ENCODE assay signal across 1 cellular context in the genomic region with DNA sequence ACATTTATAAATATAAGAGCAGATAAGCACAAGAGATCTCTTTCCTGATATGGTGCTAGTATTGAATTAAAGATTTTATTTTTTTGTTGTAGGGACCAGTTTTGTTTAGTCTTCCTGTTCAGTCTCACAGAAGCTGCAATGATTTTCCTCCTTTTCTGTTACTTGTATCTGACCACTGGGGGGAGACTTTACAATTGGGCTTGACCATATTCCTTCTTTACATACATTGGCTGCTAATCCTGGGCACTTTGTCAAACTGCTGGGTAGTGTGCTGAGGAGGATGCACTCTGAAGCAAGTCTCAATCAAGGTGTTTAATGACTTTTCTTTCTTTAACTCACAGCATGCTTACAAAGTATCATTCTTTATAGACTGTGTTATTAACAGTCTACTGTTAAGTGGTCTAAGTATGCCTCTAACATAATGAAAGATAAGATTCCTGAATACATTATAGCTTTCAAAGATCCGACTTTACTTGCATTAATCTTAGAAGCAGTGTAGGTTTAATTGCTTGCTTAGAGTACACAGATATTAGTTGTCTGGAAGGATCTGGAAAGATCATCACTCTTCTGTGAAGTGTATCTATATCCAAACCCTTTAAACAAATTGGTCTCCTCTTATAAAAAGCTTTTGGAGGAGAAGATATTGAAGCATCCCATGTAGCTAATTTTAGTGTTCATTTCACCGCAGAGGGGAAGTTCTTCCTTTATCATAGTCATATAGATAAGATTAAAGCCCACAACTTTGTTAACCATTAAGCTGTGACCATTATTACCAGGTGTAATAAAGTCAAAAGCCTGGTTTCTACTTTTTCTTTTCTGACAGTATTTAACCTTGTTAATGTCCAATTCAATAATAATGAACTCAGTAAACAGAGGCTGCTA.
TF ChIP-seq lines count a peak whose summit lies in the region.

No MANE protein-coding gene starts in this region.

TF ChIP-seq in GM12878, 131 proteins besides CTCF, POLR2A, EP300 and RAD21 (continued from another document):
- TF ChIP-seq, protein P1, sequence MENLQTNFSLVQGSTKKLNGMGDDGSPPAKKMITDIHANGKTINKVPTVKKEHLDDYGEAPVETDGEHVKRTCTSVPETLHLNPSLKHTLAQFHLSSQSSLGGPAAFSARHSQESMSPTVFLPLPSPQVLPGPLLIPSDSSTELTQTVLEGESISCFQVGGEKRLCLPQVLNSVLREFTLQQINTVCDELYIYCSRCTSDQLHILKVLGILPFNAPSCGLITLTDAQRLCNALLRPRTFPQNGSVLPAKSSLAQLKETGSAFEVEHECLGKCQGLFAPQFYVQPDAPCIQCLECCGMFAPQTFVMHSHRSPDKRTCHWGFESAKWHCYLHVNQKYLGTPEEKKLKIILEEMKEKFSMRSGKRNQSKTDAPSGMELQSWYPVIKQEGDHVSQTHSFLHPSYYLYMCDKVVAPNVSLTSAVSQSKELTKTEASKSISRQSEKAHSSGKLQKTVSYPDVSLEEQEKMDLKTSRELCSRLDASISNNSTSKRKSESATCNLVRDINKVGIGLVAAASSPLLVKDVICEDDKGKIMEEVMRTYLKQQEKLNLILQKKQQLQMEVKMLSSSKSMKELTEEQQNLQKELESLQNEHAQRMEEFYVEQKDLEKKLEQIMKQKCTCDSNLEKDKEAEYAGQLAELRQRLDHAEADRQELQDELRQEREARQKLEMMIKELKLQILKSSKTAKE (IDR thresholded peaks at IDR 0.05; ENCODE audit: low read depth, poor library complexity, severe bottlenecking) = peak; percentile 53
- no peak for TF ChIP-seq ZNF217 (IDR thresholded peaks at IDR 0.05)
- peak; percentile 49; the same call in 1 of the 2 replicates for TF ChIP-seq NFIC (IDR thresholded peaks at IDR 0.05; ENCODE audit: low read depth, low read length)
- TF ChIP-seq EED (IDR thresholded peaks at IDR 0.05; ENCODE audit: low read depth) = peak; percentile 28; the same call in 1 of the 2 replicates
- TF ChIP-seq, protein P2, sequence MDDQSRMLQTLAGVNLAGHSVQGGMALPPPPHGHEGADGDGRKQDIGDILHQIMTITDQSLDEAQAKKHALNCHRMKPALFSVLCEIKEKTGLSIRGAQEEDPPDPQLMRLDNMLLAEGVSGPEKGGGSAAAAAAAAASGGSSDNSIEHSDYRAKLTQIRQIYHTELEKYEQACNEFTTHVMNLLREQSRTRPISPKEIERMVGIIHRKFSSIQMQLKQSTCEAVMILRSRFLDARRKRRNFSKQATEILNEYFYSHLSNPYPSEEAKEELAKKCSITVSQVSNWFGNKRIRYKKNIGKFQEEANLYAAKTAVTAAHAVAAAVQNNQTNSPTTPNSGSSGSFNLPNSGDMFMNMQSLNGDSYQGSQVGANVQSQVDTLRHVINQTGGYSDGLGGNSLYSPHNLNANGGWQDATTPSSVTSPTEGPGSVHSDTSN (IDR thresholded peaks at IDR 0.05; ENCODE audit: insufficient replicate concordance, low read depth, low read length) = no peak
- TF ChIP-seq, protein P3, sequence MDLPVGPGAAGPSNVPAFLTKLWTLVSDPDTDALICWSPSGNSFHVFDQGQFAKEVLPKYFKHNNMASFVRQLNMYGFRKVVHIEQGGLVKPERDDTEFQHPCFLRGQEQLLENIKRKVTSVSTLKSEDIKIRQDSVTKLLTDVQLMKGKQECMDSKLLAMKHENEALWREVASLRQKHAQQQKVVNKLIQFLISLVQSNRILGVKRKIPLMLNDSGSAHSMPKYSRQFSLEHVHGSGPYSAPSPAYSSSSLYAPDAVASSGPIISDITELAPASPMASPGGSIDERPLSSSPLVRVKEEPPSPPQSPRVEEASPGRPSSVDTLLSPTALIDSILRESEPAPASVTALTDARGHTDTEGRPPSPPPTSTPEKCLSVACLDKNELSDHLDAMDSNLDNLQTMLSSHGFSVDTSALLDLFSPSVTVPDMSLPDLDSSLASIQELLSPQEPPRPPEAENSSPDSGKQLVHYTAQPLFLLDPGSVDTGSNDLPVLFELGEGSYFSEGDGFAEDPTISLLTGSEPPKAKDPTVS (IDR thresholded peaks at IDR 0.05; ENCODE audit: low read depth, low read length) = 0 out of 2 replicates have a peak, but pooled peaks have one; percentile 63
- TF ChIP-seq IRF4 (IDR thresholded peaks at IDR 0.05; ENCODE audit: low read depth, low read length) = no peak
- TF ChIP-seq ZSCAN29 (IDR thresholded peaks at IDR 0.05) = no peak
- TF ChIP-seq NR2C2 (IDR thresholded peaks at IDR 0.05; ENCODE audit: borderline replicate concordance, control insufficient read depth, insufficient read length, low read depth) = no peak
- TF ChIP-seq POLR2AphosphoS2 (IDR thresholded peaks at IDR 0.05; ENCODE audit: low read depth, low read length) = no peak
- no peak for TF ChIP-seq EZH2 (IDR thresholded peaks at IDR 0.05; ENCODE audit: borderline replicate concordance, control insufficient read depth, low read depth, low read length)
- TF ChIP-seq SMARCA5 (IDR thresholded peaks at IDR 0.05) = 0 out of 2 replicates have a peak, but pooled peaks have one; percentile 64
- TF ChIP-seq, protein P4, sequence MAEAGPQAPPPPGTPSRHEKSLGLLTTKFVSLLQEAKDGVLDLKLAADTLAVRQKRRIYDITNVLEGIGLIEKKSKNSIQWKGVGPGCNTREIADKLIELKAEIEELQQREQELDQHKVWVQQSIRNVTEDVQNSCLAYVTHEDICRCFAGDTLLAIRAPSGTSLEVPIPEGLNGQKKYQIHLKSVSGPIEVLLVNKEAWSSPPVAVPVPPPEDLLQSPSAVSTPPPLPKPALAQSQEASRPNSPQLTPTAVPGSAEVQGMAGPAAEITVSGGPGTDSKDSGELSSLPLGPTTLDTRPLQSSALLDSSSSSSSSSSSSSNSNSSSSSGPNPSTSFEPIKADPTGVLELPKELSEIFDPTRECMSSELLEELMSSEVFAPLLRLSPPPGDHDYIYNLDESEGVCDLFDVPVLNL (IDR thresholded peaks at IDR 0.05; ENCODE audit: low read depth, low read length) = no peak
- no peak for TF ChIP-seq TCF12 (IDR thresholded peaks at IDR 0.05; ENCODE audit: low read depth, low read length)
- TF ChIP-seq MEF2A (IDR thresholded peaks at IDR 0.05; ENCODE audit: insufficient read depth, low read depth, low read length) = 0 out of 2 replicates have a peak, but pooled peaks have one; percentile 33
- TF ChIP-seq, protein P5, sequence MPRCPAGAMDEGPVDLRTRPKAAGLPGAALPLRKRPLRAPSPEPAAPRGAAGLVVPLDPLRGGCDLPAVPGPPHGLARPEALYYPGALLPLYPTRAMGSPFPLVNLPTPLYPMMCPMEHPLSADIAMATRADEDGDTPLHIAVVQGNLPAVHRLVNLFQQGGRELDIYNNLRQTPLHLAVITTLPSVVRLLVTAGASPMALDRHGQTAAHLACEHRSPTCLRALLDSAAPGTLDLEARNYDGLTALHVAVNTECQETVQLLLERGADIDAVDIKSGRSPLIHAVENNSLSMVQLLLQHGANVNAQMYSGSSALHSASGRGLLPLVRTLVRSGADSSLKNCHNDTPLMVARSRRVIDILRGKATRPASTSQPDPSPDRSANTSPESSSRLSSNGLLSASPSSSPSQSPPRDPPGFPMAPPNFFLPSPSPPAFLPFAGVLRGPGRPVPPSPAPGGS (IDR thresholded peaks at IDR 0.05; ENCODE audit: borderline replicate concordance, insufficient read depth, low read depth, low read length, poor library complexity, severe bottlenecking) = no peak
- TF ChIP-seq, protein P6, sequence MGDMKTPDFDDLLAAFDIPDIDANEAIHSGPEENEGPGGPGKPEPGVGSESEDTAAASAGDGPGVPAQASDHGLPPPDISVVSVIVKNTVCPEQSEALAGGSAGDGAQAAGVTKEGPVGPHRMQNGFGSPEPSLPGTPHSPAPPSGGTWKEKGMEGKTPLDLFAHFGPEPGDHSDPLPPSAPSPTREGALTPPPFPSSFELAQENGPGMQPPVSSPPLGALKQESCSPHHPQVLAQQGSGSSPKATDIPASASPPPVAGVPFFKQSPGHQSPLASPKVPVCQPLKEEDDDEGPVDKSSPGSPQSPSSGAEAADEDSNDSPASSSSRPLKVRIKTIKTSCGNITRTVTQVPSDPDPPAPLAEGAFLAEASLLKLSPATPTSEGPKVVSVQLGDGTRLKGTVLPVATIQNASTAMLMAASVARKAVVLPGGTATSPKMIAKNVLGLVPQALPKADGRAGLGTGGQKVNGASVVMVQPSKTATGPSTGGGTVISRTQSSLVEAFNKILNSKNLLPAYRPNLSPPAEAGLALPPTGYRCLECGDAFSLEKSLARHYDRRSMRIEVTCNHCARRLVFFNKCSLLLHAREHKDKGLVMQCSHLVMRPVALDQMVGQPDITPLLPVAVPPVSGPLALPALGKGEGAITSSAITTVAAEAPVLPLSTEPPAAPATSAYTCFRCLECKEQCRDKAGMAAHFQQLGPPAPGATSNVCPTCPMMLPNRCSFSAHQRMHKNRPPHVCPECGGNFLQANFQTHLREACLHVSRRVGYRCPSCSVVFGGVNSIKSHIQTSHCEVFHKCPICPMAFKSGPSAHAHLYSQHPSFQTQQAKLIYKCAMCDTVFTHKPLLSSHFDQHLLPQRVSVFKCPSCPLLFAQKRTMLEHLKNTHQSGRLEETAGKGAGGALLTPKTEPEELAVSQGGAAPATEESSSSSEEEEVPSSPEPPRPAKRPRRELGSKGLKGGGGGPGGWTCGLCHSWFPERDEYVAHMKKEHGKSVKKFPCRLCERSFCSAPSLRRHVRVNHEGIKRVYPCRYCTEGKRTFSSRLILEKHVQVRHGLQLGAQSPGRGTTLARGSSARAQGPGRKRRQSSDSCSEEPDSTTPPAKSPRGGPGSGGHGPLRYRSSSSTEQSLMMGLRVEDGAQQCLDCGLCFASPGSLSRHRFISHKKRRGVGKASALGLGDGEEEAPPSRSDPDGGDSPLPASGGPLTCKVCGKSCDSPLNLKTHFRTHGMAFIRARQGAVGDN (IDR thresholded peaks at IDR 0.05) = no peak
- TF ChIP-seq SMAD5 (IDR thresholded peaks at IDR 0.05; ENCODE audit: low read depth) = no peak
- peak; percentile 81 for TF ChIP-seq MEF2B (IDR thresholded peaks at IDR 0.05; ENCODE audit: partially characterized antibody, poor library complexity, severe bottlenecking)
- peak in 1 of 2 experiments; percentile 42; a peak in 1 of 4 replicates for TF ChIP-seq IKZF2 (IDR thresholded peaks at IDR 0.05)
- TF ChIP-seq, protein P7, sequence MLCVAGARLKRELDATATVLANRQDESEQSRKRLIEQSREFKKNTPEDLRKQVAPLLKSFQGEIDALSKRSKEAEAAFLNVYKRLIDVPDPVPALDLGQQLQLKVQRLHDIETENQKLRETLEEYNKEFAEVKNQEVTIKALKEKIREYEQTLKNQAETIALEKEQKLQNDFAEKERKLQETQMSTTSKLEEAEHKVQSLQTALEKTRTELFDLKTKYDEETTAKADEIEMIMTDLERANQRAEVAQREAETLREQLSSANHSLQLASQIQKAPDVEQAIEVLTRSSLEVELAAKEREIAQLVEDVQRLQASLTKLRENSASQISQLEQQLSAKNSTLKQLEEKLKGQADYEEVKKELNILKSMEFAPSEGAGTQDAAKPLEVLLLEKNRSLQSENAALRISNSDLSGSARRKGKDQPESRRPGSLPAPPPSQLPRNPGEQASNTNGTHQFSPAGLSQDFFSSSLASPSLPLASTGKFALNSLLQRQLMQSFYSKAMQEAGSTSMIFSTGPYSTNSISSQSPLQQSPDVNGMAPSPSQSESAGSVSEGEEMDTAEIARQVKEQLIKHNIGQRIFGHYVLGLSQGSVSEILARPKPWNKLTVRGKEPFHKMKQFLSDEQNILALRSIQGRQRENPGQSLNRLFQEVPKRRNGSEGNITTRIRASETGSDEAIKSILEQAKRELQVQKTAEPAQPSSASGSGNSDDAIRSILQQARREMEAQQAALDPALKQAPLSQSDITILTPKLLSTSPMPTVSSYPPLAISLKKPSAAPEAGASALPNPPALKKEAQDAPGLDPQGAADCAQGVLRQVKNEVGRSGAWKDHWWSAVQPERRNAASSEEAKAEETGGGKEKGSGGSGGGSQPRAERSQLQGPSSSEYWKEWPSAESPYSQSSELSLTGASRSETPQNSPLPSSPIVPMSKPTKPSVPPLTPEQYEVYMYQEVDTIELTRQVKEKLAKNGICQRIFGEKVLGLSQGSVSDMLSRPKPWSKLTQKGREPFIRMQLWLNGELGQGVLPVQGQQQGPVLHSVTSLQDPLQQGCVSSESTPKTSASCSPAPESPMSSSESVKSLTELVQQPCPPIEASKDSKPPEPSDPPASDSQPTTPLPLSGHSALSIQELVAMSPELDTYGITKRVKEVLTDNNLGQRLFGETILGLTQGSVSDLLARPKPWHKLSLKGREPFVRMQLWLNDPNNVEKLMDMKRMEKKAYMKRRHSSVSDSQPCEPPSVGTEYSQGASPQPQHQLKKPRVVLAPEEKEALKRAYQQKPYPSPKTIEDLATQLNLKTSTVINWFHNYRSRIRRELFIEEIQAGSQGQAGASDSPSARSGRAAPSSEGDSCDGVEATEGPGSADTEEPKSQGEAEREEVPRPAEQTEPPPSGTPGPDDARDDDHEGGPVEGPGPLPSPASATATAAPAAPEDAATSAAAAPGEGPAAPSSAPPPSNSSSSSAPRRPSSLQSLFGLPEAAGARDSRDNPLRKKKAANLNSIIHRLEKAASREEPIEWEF (IDR thresholded peaks at IDR 0.05; ENCODE audit: insufficient replicate concordance, low read depth, low read length) = no peak
- TF ChIP-seq SUPT20H (IDR thresholded peaks at IDR 0.05; ENCODE audit: borderline replicate concordance, control insufficient read depth, low read depth, low read length) = no peak
- peak; percentile 62 for TF ChIP-seq RUNX3 (IDR thresholded peaks at IDR 0.05; ENCODE audit: low read length)
- TF ChIP-seq DPF2 (IDR thresholded peaks at IDR 0.05) = peak; percentile 22; the same call in 1 of the 2 replicates
- TF ChIP-seq, protein P8, sequence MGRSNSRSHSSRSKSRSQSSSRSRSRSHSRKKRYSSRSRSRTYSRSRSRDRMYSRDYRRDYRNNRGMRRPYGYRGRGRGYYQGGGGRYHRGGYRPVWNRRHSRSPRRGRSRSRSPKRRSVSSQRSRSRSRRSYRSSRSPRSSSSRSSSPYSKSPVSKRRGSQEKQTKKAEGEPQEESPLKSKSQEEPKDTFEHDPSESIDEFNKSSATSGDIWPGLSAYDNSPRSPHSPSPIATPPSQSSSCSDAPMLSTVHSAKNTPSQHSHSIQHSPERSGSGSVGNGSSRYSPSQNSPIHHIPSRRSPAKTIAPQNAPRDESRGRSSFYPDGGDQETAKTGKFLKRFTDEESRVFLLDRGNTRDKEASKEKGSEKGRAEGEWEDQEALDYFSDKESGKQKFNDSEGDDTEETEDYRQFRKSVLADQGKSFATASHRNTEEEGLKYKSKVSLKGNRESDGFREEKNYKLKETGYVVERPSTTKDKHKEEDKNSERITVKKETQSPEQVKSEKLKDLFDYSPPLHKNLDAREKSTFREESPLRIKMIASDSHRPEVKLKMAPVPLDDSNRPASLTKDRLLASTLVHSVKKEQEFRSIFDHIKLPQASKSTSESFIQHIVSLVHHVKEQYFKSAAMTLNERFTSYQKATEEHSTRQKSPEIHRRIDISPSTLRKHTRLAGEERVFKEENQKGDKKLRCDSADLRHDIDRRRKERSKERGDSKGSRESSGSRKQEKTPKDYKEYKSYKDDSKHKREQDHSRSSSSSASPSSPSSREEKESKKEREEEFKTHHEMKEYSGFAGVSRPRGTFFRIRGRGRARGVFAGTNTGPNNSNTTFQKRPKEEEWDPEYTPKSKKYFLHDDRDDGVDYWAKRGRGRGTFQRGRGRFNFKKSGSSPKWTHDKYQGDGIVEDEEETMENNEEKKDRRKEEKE (IDR thresholded peaks at IDR 0.05) = no peak
- TF ChIP-seq MTA2 (IDR thresholded peaks at IDR 0.05; ENCODE audit: low read depth) = peak; percentile 65; the same call in 1 of the 2 replicates
